Comparison of ENCODE assay signal across 8 cellular contexts in the genomic region with DNA sequence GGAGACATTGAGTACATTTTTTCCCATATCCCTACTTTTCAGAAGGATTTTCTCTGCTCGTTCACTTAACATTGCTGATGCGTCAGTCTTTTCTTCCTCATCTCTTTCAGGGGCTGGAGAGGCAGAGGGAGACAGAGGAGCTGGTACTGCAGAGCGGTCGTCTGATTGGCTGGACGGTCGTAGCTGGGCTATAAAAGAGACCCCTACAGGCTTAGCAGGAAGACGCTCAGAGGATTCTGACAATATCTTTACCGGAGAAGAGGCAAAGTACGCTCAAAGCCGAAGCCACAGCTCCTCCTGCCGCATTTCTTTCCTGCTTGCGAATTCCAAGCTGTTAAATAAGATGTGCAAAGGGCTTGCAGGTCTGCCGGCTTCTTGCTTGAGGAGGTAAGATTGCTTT. TPM values are rescaled to one million over a fixed set of nuclear protein-coding genes. Genes with fewer than 3 reads are reported as not detected.
DNase-seq lines count a peak whose midpoint lies in the region; ATAC-seq, FAIRE-seq and TF ChIP-seq lines count a peak whose summit lies in the region.

TSS of gene RGS4 (plus strand) at position 220 of the 400 bp plus-strand sequence. CDS start at position 344, 124 bp downstream.

- TF ChIP-seq RAD21 in neural cell (conservative IDR thresholded peaks at IDR 0.05), result peak; percentile 87

- H3F3A ChIP-seq in neural cell (ENCODE audit: insufficient read depth, low read length, poor library complexity, severe bottlenecking), result no peaks in the 10 kb centered on the region

- peak within 1 kb of the TSS; percentile 70 for H3K4me2 ChIP-seq in neural cell (ENCODE audit: low read length)

- H3K4me3 Mint-ChIP-seq in CD4-positive, alpha-beta memory T cell, result no peak within 1 kb of the TSS
- H3K4me3 Mint-ChIP-seq in T-helper 17 cell, result no peak within 1 kb of the TSS

- no peaks in the 10 kb centered on the region for H3K9me3 ChIP-seq in RWPE2 (ENCODE audit: severe bottlenecking)
- no peaks in the 10 kb centered on the region for H3K9me3 ChIP-seq in neural cell (ENCODE audit: low read length)
- no peaks in the 10 kb centered on the region for H3K9me3 ChIP-seq in CD4-positive, alpha-beta memory T cell (ENCODE audit: control insufficient read depth in 1 of 2, low read length in 2 of 2)
- H3K9me3 ChIP-seq in T-helper 17 cell (ENCODE audit: control insufficient read depth, low read length, poor library complexity, severe bottlenecking), result no peaks in the 10 kb centered on the region

- peaks cover 26 to 30% of the 10 kb centered on the region in 2 donors for H3K27me3 Mint-ChIP-seq in CD4-positive, alpha-beta memory T cell
- H3K27me3 Mint-ChIP-seq in T-helper 17 cell, result peaks cover 65% of the 10 kb centered on the region

- no peak for TF ChIP-seq EP300 in neural cell (conservative IDR thresholded peaks at IDR 0.05; ENCODE audit: poor library complexity, severe bottlenecking)

- H3K9ac ChIP-seq in neural cell (ENCODE audit: low read length), result peak within 1 kb of the TSS; percentile 3

- no peaks in the 10 kb centered on the region for H3K9me3 Mint-ChIP-seq in CD4-positive, alpha-beta memory T cell

- H3K27ac ChIP-seq in RWPE2 (ENCODE audit: poor library complexity, severe bottlenecking) (no peak within 1 kb of the TSS), neural cell (ENCODE audit: low read length) (peak within 1 kb of the TSS; percentile 12)
- no peak within 1 kb of the TSS for H3K27ac ChIP-seq in CD4-positive, alpha-beta memory T cell (ENCODE audit: low read depth, low read length)

- no peaks in the 10 kb centered on the region for H3K4me1 Mint-ChIP-seq in CD4-positive, alpha-beta memory T cell
- no peaks in the 10 kb centered on the region for H3K4me1 Mint-ChIP-seq in T-helper 17 cell

- H3K36me3 ChIP-seq in RWPE2 (ENCODE audit: low read depth), result no peaks in the 10 kb centered on the region
- no peaks in the 10 kb centered on the region for H3K36me3 ChIP-seq in neural cell (ENCODE audit: insufficient read depth, low read length)
- H3K36me3 ChIP-seq in CD4-positive, alpha-beta memory T cell (ENCODE audit: insufficient read depth, low read length), result no peaks in the 10 kb centered on the region

- no peaks in the 10 kb centered on the region for H3K27me3 ChIP-seq in RWPE2 (ENCODE audit: insufficient read depth, poor library complexity, severe bottlenecking)
- no peaks in the 10 kb centered on the region for H3K27me3 ChIP-seq in neural cell (ENCODE audit: insufficient read depth, low read depth, low read length)
- H3K27me3 ChIP-seq in CD4-positive, alpha-beta memory T cell (ENCODE audit: insufficient read depth, low read length), result peaks cover 9% of the 10 kb centered on the region

- ATAC-seq in RWPE2 (ENCODE audit: low read depth) (peak; percentile 54), HG02852 (IDR thresholded peaks at IDR 0.05; ENCODE audit: unreplicated experiment) (no peak), T-helper 17 cell (no peak)

- no peak within 1 kb of the TSS for H3K4me3 ChIP-seq in RWPE2 (ENCODE audit: severe bottlenecking)
- peak within 1 kb of the TSS; percentile 70 for H3K4me3 ChIP-seq in fibroblast of the aortic adventitia (ENCODE audit: low read depth, low read length)
- peak within 1 kb of the TSS; percentile 56 for H3K4me3 ChIP-seq in neural cell (ENCODE audit: low read length)
- no peak within 1 kb of the TSS for H3K4me3 ChIP-seq in CD4-positive, alpha-beta memory T cell (ENCODE audit: low read length in 2 of 2)

- no peaks in the 10 kb centered on the region for H4K20me1 ChIP-seq in neural cell (ENCODE audit: insufficient read depth)

- POLR2A ChIA-PET in CD4-positive, alpha-beta memory T cell (lab: Charles Lee; ENCODE audit: partially characterized antibody), result no interaction called here

- H3K36me3 Mint-ChIP-seq in CD4-positive, alpha-beta memory T cell, result no peaks in the 10 kb centered on the region
- H3K36me3 Mint-ChIP-seq in T-helper 17 cell (ENCODE audit: low read depth), result peaks cover 2% of the 10 kb centered on the region

- peak; percentile 47 for DNase-seq in H54 (ENCODE audit: insufficient read length, low spot score)
- no peak for DNase-seq in RWPE2 (ENCODE audit: low spot score)
- peak; percentile 99 for DNase-seq in fibroblast of the aortic adventitia (ENCODE audit: low read depth)
- DNase-seq in GF-D8 (lab: John Stamatoyannopoulos, UW), result no peak
- no peak for DNase-seq in CD4-positive, alpha-beta memory T cell
- DNase-seq in T-helper 17 cell, result no peak

- TF ChIP-seq POLR2A in H54 (IDR thresholded peaks at IDR 0.05; ENCODE audit: low read depth, low read length), result peak; percentile 52; the same call in 1 of the 2 replicates

- FAIRE-seq in H54 (lab: Jason Lieb, UNC), result peak; percentile 96

- H3K27ac Mint-ChIP-seq in CD4-positive, alpha-beta memory T cell, result no peak within 1 kb of the TSS
- H3K27ac Mint-ChIP-seq in T-helper 17 cell, result no peak within 1 kb of the TSS

- peaks cover 12% of the 10 kb centered on the region for H3K4me1 ChIP-seq in RWPE2 (ENCODE audit: insufficient read depth, poor library complexity, severe bottlenecking)
- H3K4me1 ChIP-seq in CD4-positive, alpha-beta memory T cell (ENCODE audit: insufficient read depth, low read length), result no peaks in the 10 kb centered on the region

- H3K79me2 ChIP-seq in neural cell (replicated peaks; ENCODE audit: insufficient read depth, low read length), result no peaks in the 10 kb centered on the region

- H3K9me2 ChIP-seq in neural cell (ENCODE audit: insufficient read depth, low read length), result no peaks in the 10 kb centered on the region

- intact Hi-C loops in CD4-positive, alpha-beta memory T cell (cut with micrococcal nuclease), result no loop called here

- TF ChIP-seq CTCF in RWPE2 (IDR thresholded peaks at IDR 0.05; ENCODE audit: poor library complexity, severe bottlenecking), result peak; percentile 64
- TF ChIP-seq CTCF in fibroblast of the aortic adventitia (IDR thresholded peaks at IDR 0.05; ENCODE audit: insufficient read depth, low read length), result peak; percentile 73
- peak; percentile 92 for TF ChIP-seq CTCF in neural cell (IDR thresholded peaks at IDR 0.05; ENCODE audit: poor library complexity, severe bottlenecking)

- no peak within 1 kb of the TSS for H2AFZ ChIP-seq in neural cell (ENCODE audit: low read depth, low read length)

- CTCF ChIA-PET in CD4-positive, alpha-beta memory T cell (lab: Charles Lee; ENCODE audit: partially characterized antibody), result interaction anchor here (6.1 kb wide), 1 partner anchor 247 kb away, joined by 61 read pairs; no protein-coding TSS in a partner anchor

TF ChIP-seq in neural cell, 6 proteins besides CTCF, POLR2A, EP300 and RAD21:
- TF ChIP-seq SMC3 (conservative IDR thresholded peaks at IDR 0.05; ENCODE audit: poor library complexity) (peak; percentile 88), EZH2 (IDR thresholded peaks at IDR 0.05; ENCODE audit: borderline replicate concordance, insufficient read depth, low read length, poor library complexity, severe bottlenecking) (no peak), REST (IDR thresholded peaks at IDR 0.05; ENCODE audit: borderline replicate concordance) (no peak)

RNA-seq across cellular contexts. Expression of gene RGS4, which starts in this region (rescaled TPM):
- 255 and 538 TPM in 2 replicates for total RNA-seq in fibroblast of the aortic adventitia (ENCODE audit: low replicate concordance)
- polyA plus RNA-seq in neural cell, result 0.86 and 1.6 TPM in 2 replicates
- 1.2 TPM in 2 replicates for polyA minus RNA-seq in neural cell
- total RNA-seq in CD4-positive, alpha-beta memory T cell, result not detected
- not detected for polyA plus RNA-seq in CD4-positive, alpha-beta memory T cell
- total RNA-seq in T-helper 17 cell, result not detected

Comparison
In these comparisons a context has a peak if more than half of its experiments do, and no peak if none do; other contexts are left out.
1. RNA of gene RGS4 (total RNA-seq): 255 to 538 TPM in fibroblast of the aortic adventitia; not detected in CD4-positive, alpha-beta memory T cell and not detected in T-helper 17 cell; every median in the first group is over 100 times any median in the second.
2. DNase-seq: peak in H54 (single experiment) and fibroblast of the aortic adventitia (single experiment); none in RWPE2 (single experiment), GF-D8 (single experiment), CD4-positive, alpha-beta memory T cell (0 of 5) and T-helper 17 cell (0 of 3).
3. H3K4me3 ChIP-seq: peak in fibroblast of the aortic adventitia (single experiment) and neural cell (single experiment); none in RWPE2 (single experiment) and CD4-positive, alpha-beta memory T cell (0 of 2).
4. Peak in every context shown above with its lines, with median percentiles within 50 percentile points of each other: CTCF ChIP-seq.